Comparison of ENCODE assay signal across 9 cellular contexts in the genomic region with DNA sequence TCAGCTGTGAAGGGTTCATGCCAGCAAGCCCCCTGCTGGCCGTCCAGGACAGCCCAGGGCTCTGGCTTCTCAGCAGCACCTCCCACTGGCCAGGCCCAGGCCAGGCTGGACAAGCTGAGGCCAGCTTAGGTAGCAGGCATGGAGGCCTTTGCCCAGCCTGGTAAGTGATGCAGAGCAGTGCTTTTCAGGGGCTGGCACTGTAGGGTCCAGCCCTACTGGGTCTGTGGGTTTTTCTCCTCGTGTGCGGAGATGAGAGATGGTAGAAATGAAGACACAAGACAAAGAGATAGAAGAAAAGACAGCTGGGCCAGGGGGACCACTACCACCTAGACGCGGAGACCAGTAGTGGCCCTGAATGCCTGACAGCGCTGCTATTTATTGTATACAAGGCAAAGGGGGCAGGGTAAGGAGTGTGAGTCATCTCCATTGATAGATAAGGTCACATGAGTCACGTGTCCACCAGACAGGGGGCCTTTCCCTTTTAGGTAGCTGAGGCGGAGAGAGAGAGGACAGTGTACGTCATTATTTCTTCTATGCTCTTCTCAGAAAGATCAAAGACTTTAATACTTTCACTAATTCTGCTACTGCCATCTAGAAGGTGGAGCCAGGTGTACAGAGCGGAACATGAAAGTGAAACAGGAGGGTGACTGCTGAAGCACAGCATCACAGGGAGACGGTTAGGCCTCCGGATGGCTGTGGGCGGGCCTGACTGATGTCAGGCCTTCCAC. TPM values are rescaled to one million over a fixed set of nuclear protein-coding genes. Genes with fewer than 3 reads are reported as not detected.
DNase-seq lines count a peak whose midpoint lies in the region; ATAC-seq, FAIRE-seq and TF ChIP-seq lines count a peak whose summit lies in the region.
"Not testable (repeated sequence)": the region's sequence is repeated elsewhere in the genome, so short reads cannot be mapped to it uniquely, and the experiment has no call there.
"Had no signal": no experiment of that assay in that cellular context is flagged by ENCODE, and none has a peak within 500 bp of the region (broad histone marks: within the 10 kb centered on the region; RNA-seq: fewer than 3 reads in every experiment).

No MANE protein-coding gene starts in this region.

- H3K9ac ChIP-seq in rectal smooth muscle tissue (ENCODE audit: low read length), result not testable (repeated sequence)

- H3K4me3 ChIP-seq in WERI-Rb-1 (ENCODE audit: low read depth, low read length); cardiac muscle cell; rectal smooth muscle tissue (ENCODE audit: low read length); transverse colon: not testable (repeated sequence)
- H3K4me3 ChIP-seq in adrenal gland, result peak overlapping the region in 1 of 4 donors; percentile 23

- TF ChIP-seq CTCF in WERI-Rb-1 (IDR thresholded peaks at IDR 0.05; ENCODE audit: low read depth, low read length) (peak; percentile 54), adrenal gland (IDR thresholded peaks at IDR 0.05) (peak; percentile 30 to 66 (median 44)), cardiac muscle cell (IDR thresholded peaks at IDR 0.05; ENCODE audit: low read depth, low read length) (peak; percentile 54), transverse colon (IDR thresholded peaks at IDR 0.05) (peak; percentile 21 to 45 (median 36))

- H3K4me1 ChIP-seq in adrenal gland (replicated peaks in 1 of 2), result peaks cover 20 to 24% of the 10 kb centered on the region in 2 donors
- H3K4me1 ChIP-seq in cardiac muscle cell (ENCODE audit: low read depth); rectal smooth muscle tissue (ENCODE audit: control insufficient read depth, insufficient read depth, low read length): not testable (repeated sequence)
- peaks cover 0 to 17% (median 2%) of the 10 kb centered on the region in 4 donors for H3K4me1 ChIP-seq in transverse colon

- not testable (repeated sequence) for H3K27me3 ChIP-seq in WERI-Rb-1 (ENCODE audit: insufficient read depth, low read depth, severe bottlenecking); adrenal gland; cardiac muscle cell; rectal smooth muscle tissue (ENCODE audit: control insufficient read depth, insufficient read depth, low read length); transverse colon

- not testable (repeated sequence) for TF ChIP-seq EP300 in transverse colon (IDR thresholded peaks at IDR 0.05; ENCODE audit: low read depth)

- TF ChIP-seq POLR2A in adrenal gland (IDR thresholded peaks at IDR 0.05), result peak in 1 of 2 donors; percentile 59
- not testable (repeated sequence) for TF ChIP-seq POLR2A in transverse colon (IDR thresholded peaks at IDR 0.05)

- not testable (repeated sequence) for H3K27ac ChIP-seq in WERI-Rb-1
- H3K27ac ChIP-seq in adrenal gland, result peak overlapping the region; percentile 47 to 87 (median 75)
- peak overlapping the region; percentile 69 for H3K27ac ChIP-seq in cardiac muscle cell
- H3K27ac ChIP-seq in rectal smooth muscle tissue (ENCODE audit: low read depth, low read length), result peak overlapping the region; percentile 37
- peak overlapping the region; percentile 64 to 71 (median 66) for H3K27ac ChIP-seq in transverse colon

- in situ Hi-C loops in transverse colon (cut with MboI; ENCODE audit: low pct_ligation_motif_present in 1 of 4, low pct_unique_long_range_greater_than_20kb in 1 of 4, low sequenced_read_pairs in 3 of 4), result not testable (repeated sequence)

- not testable (repeated sequence) for H3K9me3 ChIP-seq in WERI-Rb-1 (ENCODE audit: severe bottlenecking); adrenal gland (replicated peaks in 1 of 3); cardiac muscle cell (ENCODE audit: low read depth); transverse colon

- WGBS in adrenal gland, 4 donors, result 30 to 44% (median 37%) methylated on average over 9 of the region's 13 CpGs
- 61 to 80% methylated on average over 2 to 9 of the region's 13 CpGs for WGBS in transverse colon (ENCODE audit: low coverage in 1 of 2), 2 donors

- ATAC-seq in HG02759 (IDR thresholded peaks at IDR 0.05; ENCODE audit: unreplicated experiment), result peak; percentile 82

- DNase-seq in GM18507 (ENCODE audit: extremely low spot score, insufficient read length, low read depth), result not testable (repeated sequence)
- peak; percentile 53 for DNase-seq in MV-4-11 (lab: John Stamatoyannopoulos, UW)
- peak; percentile 67 for DNase-seq in WERI-Rb-1
- DNase-seq in adrenal gland, result peak; percentile 75 to 92 (median 88)
- peak; percentile 38 to 80 for DNase-seq in cardiac muscle cell (ENCODE audit: low read depth in 1 of 2, low spot score in 1 of 2)
- peak; percentile 58 for DNase-seq in transverse colon

- H3K36me3 ChIP-seq in WERI-Rb-1 (peaks cover 43% of the 10 kb centered on the region), adrenal gland (replicated peaks in 1 of 2) (peaks cover 0 to 42% of the 10 kb centered on the region in 2 donors), cardiac muscle cell (peaks cover 37% of the 10 kb centered on the region), rectal smooth muscle tissue (ENCODE audit: control insufficient read depth, insufficient read depth, low read length) (peaks cover 17% of the 10 kb centered on the region), transverse colon (peaks cover 0 to 35% (median 14%) of the 10 kb centered on the region in 4 donors)

- intact Hi-C loops in adrenal gland (cut with DNase I); transverse colon (cut with DNase I; ENCODE audit: low total_unique reads): not testable (repeated sequence)

- peak; percentile 96 for FAIRE-seq in GM18507 (lab: Jason Lieb, UNC)

RNA-seq across cellular contexts. Expression of gene PILRB, which starts 13.2 kb away (rescaled TPM):
- total RNA-seq in adrenal gland (100 to 1,000 TPM in 1 of 8 donors, 10 to 100 TPM in 6, 1 to 10 TPM in 1; 8.7 to 115 (median 30.2) TPM), cardiac muscle cell (28.5 and 29.1 TPM in 2 replicates), transverse colon (100 to 1,000 TPM in 2 of 4 donors, 10 to 100 TPM in 2; 80.0 to 239 (median 113) TPM)
- polyA plus RNA-seq in adrenal gland (100 to 1,000 TPM in 2 of 3 donors, 10 to 100 TPM in 1; 10.4 to 403 (median 296) TPM), cardiac muscle cell (29.2 and 31.0 TPM in 2 replicates)

RNA-seq across cellular contexts. Expression of gene PILRA, which starts 28.6 kb away (rescaled TPM):
- total RNA-seq in adrenal gland (10 to 100 TPM in 5 of 8 donors, 1 to 10 TPM in 3; 3.4 to 18.9 (median 12.5) TPM), cardiac muscle cell (2.9 and 3.1 TPM in 2 replicates), transverse colon (1 to 10 TPM in 2 of 4 donors, not detected in 2; 1.9 to 4.9 TPM)
- polyA plus RNA-seq in adrenal gland (10 to 100 TPM in 2 of 3 donors, 1 to 10 TPM in 1; 5.1 to 17.3 (median 11.9) TPM), cardiac muscle cell (2.3 and 4.0 TPM in 2 replicates)

RNA-seq across cellular contexts. Expression of gene SPDYE3, which starts 37.2 kb away (rescaled TPM):
- total RNA-seq in adrenal gland (not detected), cardiac muscle cell (not detected in 2 replicates), transverse colon (not detected)
- polyA plus RNA-seq in adrenal gland (under 1 TPM in 1 of 3 donors, not detected in 2; 0.16 TPM), cardiac muscle cell (6.7 and 8.9 TPM in 2 replicates)
- total RNA-seq: activated CD8-positive, alpha-beta memory T cell treated with anti-CD3 and anti-CD28 coated beads for 36 hours had no signal
